Comparison of ENCODE assay signal across 1 cellular context in genomic region chr2:10338242-10339188, GRCh38.
TF ChIP-seq lines count a peak whose summit lies in the region.

No MANE protein-coding gene starts in this region.

TF ChIP-seq in WTC11, 78 proteins besides CTCF, POLR2A, EP300 and RAD21 (continued from another document):
- TF ChIP-seq ZNF281 (CRISPR knock-in tag; IDR thresholded peaks at IDR 0.05) (no peak), GABPB1 (CRISPR knock-in tag; IDR thresholded peaks at IDR 0.05) (no peak), TEAD1 (CRISPR knock-in tag; IDR thresholded peaks at IDR 0.05) (no peak), SOX15 (CRISPR knock-in tag; IDR thresholded peaks at IDR 0.05) (no peak)
- TF ChIP-seq, protein P1, sequence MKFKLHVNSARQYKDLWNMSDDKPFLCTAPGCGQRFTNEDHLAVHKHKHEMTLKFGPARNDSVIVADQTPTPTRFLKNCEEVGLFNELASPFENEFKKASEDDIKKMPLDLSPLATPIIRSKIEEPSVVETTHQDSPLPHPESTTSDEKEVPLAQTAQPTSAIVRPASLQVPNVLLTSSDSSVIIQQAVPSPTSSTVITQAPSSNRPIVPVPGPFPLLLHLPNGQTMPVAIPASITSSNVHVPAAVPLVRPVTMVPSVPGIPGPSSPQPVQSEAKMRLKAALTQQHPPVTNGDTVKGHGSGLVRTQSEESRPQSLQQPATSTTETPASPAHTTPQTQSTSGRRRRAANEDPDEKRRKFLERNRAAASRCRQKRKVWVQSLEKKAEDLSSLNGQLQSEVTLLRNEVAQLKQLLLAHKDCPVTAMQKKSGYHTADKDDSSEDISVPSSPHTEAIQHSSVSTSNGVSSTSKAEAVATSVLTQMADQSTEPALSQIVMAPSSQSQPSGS (CRISPR knock-in tag; IDR thresholded peaks at IDR 0.05; ENCODE audit: borderline replicate concordance, low read depth) = no peak
